ENCODE assay signal across 13 cellular contexts in the genomic region with DNA sequence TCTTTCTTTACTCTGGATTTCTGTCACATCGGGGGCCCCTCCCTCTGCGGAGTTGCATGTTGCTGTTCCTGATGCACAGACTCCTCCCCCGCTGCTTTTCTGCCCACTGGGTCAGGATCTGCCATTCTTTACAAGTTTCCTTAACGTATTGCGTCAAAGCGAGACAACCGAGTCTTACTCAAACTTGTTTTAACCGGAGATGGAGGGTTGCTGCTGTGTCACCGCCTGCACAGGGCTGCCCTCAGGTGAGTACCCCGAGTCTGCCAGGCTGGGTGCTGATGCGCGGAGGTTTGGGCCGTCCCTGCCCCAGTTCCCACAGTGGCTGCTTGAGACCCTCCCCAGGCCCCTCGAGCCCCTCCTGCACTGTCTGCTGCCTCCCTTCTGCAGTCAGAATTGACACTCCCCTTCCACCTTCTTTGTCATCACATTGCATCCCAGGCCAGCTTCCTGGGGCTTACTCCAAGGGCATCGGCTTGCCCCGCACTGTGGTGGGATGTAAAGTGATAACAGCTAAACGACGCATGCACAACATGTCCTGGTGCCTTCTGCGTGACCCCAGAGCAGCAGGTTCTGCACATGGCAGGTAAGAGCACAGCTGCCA. TPM values are rescaled to one million over a fixed set of nuclear protein-coding genes. Genes with fewer than 3 reads are reported as not detected.
DNase-seq lines count a peak whose midpoint lies in the region; ATAC-seq, FAIRE-seq and TF ChIP-seq lines count a peak whose summit lies in the region.
"Had no signal": no experiment of that assay in that cellular context is flagged by ENCODE, and none has a peak within 500 bp of the region (broad histone marks: within the 10 kb centered on the region; RNA-seq: fewer than 3 reads in every experiment).

No MANE protein-coding gene starts in this region.

- ATAC-seq in body of pancreas = no peak
- ATAC-seq in HG02840 (IDR thresholded peaks at IDR 0.05; ENCODE audit: low FRiP score, unreplicated experiment) = no peak
- ATAC-seq in HG02970 (IDR thresholded peaks at IDR 0.05; ENCODE audit: low FRiP score, unreplicated experiment) = no peak

- DNase-seq in A673 (ENCODE audit: low spot score) = no peak
- peak; percentile 59 for DNase-seq in H54 (ENCODE audit: insufficient read length, low spot score)
- peak; percentile 32 for DNase-seq in astrocyte (ENCODE audit: low read depth)
- DNase-seq in NCI-H524 treated with DMSO at 0.1 percent for 48 hours (lab: John Stamatoyannopoulos, UW) = no peak
- no peak for DNase-seq in body of pancreas
- DNase-seq: activated T-cell treated with anti-CD3 and anti-CD28 coated beads, Interleukin-2, amount 50 U/mL, for 4 hours; DMS79; erythroblast; MM.1S had no signal

- H2AFZ ChIP-seq in astrocyte (ENCODE audit: low read depth, low read length) = no peak overlapping the region

- no peaks in the 10 kb centered on the region for H3K9me3 ChIP-seq in A673 (ENCODE audit: low read depth, low read length, poor library complexity, severe bottlenecking)
- H3K9me3 ChIP-seq in astrocyte (ENCODE audit: insufficient read depth, low read depth, low read length) = no peaks in the 10 kb centered on the region
- no peaks in the 10 kb centered on the region for H3K9me3 ChIP-seq in liver (ENCODE audit: control insufficient read depth in 4 of 4, low read length in 3 of 4)
- no peaks in the 10 kb centered on the region for H3K9me3 ChIP-seq in body of pancreas

- intact Hi-C loops in A673 (cut with micrococcal nuclease; ENCODE audit: unreplicated experiment) = no loop called here
- intact Hi-C loops in body of pancreas (cut with DNase I) = loop anchor here (10.0 kb wide), 1 partner anchor 45 kb away; no protein-coding TSS in a partner anchor

- no peak for TF ChIP-seq CTCF in A673 (conservative IDR thresholded peaks at IDR 0.05; ENCODE audit: low read depth, low read length)
- no peak for TF ChIP-seq CTCF in astrocyte (IDR thresholded peaks at IDR 0.05; ENCODE audit: insufficient read depth, low read depth, low read length)
- TF ChIP-seq CTCF in liver (IDR thresholded peaks at IDR 0.05; ENCODE audit: low read depth, low read length, missing input control) = no peak
- TF ChIP-seq CTCF in body of pancreas (IDR thresholded peaks at IDR 0.05) = no peak

- POLR2A ChIA-PET in A673 (lab: Charles Lee; ENCODE audit: low non-redundant PET) = interaction anchor here (0.6 kb wide), 2 partner anchors 241 to 275 kb away, joined by 3 to 8 read pairs; no protein-coding TSS in a partner anchor

- peaks cover 25% of the 10 kb centered on the region for H3K79me2 ChIP-seq in astrocyte (ENCODE audit: insufficient read depth, low read length)

- no peaks in the 10 kb centered on the region for H3K9me3 Mint-ChIP-seq in astrocyte (ENCODE audit: unreplicated experiment)
- H3K9me3 Mint-ChIP-seq: activated T-cell treated with anti-CD3 and anti-CD28 coated beads, Interleukin-2, amount 50 U/mL, for 4 hours had no signal

- H3K27ac Mint-ChIP-seq in astrocyte (ENCODE audit: unreplicated experiment) = peak overlapping the region; percentile 95

- FAIRE-seq in H54 (lab: Jason Lieb, UNC) (no peak), astrocyte (lab: Jason Lieb, UNC) (no peak)

- H3K27me3 ChIP-seq in A673 (replicated peaks; ENCODE audit: insufficient read depth, low read depth, low read length, poor library complexity) (no peaks in the 10 kb centered on the region), astrocyte (ENCODE audit: insufficient read depth, low read length) (no peaks in the 10 kb centered on the region), liver (ENCODE audit: control insufficient read depth in 4 of 4, insufficient read depth in 4 of 4, low read length in 3 of 4) (no peaks in the 10 kb centered on the region), body of pancreas (no peaks in the 10 kb centered on the region)

- 86% methylated on average over 19 of the region's 19 CpGs for WGBS in liver
- 80 to 82% methylated on average over 17 to 18 of the region's 19 CpGs for WGBS in body of pancreas, 2 donors

- H3K36me3 ChIP-seq in A673 (ENCODE audit: insufficient read depth, low read length, poor library complexity, severe bottlenecking) (peaks cover 66% of the 10 kb centered on the region), astrocyte (ENCODE audit: insufficient read depth, low read length) (peaks cover 21% of the 10 kb centered on the region), liver (ENCODE audit: control insufficient read depth in 4 of 4, insufficient read depth in 3 of 4, low read depth in 1 of 4, low read length in 3 of 4) (peaks cover 7 to 24% (median 14%) of the 10 kb centered on the region in 4 donors), body of pancreas (replicated peaks in 1 of 2; ENCODE audit: insufficient read depth in 1 of 2, low read depth in 2 of 2) (peaks cover 0 to 12% of the 10 kb centered on the region in 2 donors)

- peaks cover 90% of the 10 kb centered on the region for H4K20me1 ChIP-seq in astrocyte (ENCODE audit: insufficient read depth, low read length)

- peak overlapping the region; percentile 64 for H3K27ac ChIP-seq in A673 (ENCODE audit: low read depth, low read length, poor library complexity, severe bottlenecking)
- peak overlapping the region; percentile 65 for H3K27ac ChIP-seq in astrocyte (ENCODE audit: low read depth, low read length)
- H3K27ac ChIP-seq in liver (ENCODE audit: low read depth in 1 of 2, low read length in 2 of 2) = peak overlapping the region; percentile 68 to 91
- peak overlapping the region in 2 of 4 donors; percentile 22 to 52 for H3K27ac ChIP-seq in body of pancreas

- CTCF ChIA-PET in A673 (lab: Charles Lee) = no interaction called here

- peak overlapping the region; percentile 77 for H3K4me3 Mint-ChIP-seq in astrocyte (ENCODE audit: unreplicated experiment)
- H3K4me3 Mint-ChIP-seq: activated T-cell treated with anti-CD3 and anti-CD28 coated beads, Interleukin-2, amount 50 U/mL, for 4 hours had no signal

- H3K36me3 Mint-ChIP-seq in astrocyte (ENCODE audit: low read depth, unreplicated experiment) = peaks cover 23% of the 10 kb centered on the region

- no TSS peak for BruUV-seq in A673 (replicated peaks; lab: Mats Ljungman, UMichigan)

- H3K27me3 Mint-ChIP-seq in astrocyte (ENCODE audit: low read depth, unreplicated experiment) = no peaks in the 10 kb centered on the region

- H3K4me3 ChIP-seq in A673 (ENCODE audit: low read depth, low read length, poor library complexity, severe bottlenecking) (no peak overlapping the region), astrocyte (ENCODE audit: insufficient read depth, low read depth, low read length) (no peak overlapping the region), liver (ENCODE audit: low read depth in 1 of 3, low read length in 3 of 3) (no peak overlapping the region), body of pancreas (no peak overlapping the region)

- H3K4me1 ChIP-seq in A673 (ENCODE audit: insufficient read depth, low read length, poor library complexity, severe bottlenecking) (peaks cover 10% of the 10 kb centered on the region), astrocyte (ENCODE audit: insufficient read depth, low read length) (peaks cover 33% of the 10 kb centered on the region), liver (ENCODE audit: control insufficient read depth in 4 of 4, insufficient read depth in 4 of 4, low read length in 3 of 4) (peaks cover 14 to 21% (median 20%) of the 10 kb centered on the region in 4 donors), body of pancreas (peaks cover 16% of the 10 kb centered on the region)

- H3K4me1 Mint-ChIP-seq in astrocyte (ENCODE audit: low read depth, unreplicated experiment) = peaks cover 29% of the 10 kb centered on the region

- TF ChIP-seq RAD21 in liver (IDR thresholded peaks at IDR 0.05) = no peak

- TF ChIP-seq POLR2A in H54 (IDR thresholded peaks at IDR 0.05; ENCODE audit: low read depth, low read length) (no peak), body of pancreas (IDR thresholded peaks at IDR 0.05) (no peak)

- peak overlapping the region; percentile 51 for H3K9ac ChIP-seq in astrocyte (ENCODE audit: low read length)
- no peak overlapping the region for H3K9ac ChIP-seq in liver (ENCODE audit: low read depth in 1 of 2, low read length in 2 of 2)

- H3K4me2 ChIP-seq in astrocyte (ENCODE audit: low read length) = peak overlapping the region; percentile 67

TF ChIP-seq in liver, 16 proteins besides CTCF, POLR2A, EP300 and RAD21 (continues in another document):
- TF ChIP-seq EGR1 (IDR thresholded peaks at IDR 0.05; ENCODE audit: low read depth in 2 of 2) = no peak

RNA-seq across cellular contexts. Expression of a gene that starts 19.3 kb away (rescaled TPM):
- total RNA-seq in A673 (2021) = 316 and 329 TPM in 2 replicates
- 51.0 and 61.5 TPM in 2 replicates for total RNA-seq in astrocyte
- 100 to 1,000 TPM in 1 of 2 donors, 10 to 100 TPM in 1; 81.2 to 162 TPM for total RNA-seq in liver
- polyA plus RNA-seq in liver = 100 to 1,000 TPM in 1 of 2 donors, 10 to 100 TPM in 1; 96.9 to 141 TPM
- total RNA-seq in body of pancreas = 10 to 100 TPM; 16.5 to 59.9 TPM

RNA-seq across cellular contexts. Expression of a gene that starts 32.6 kb away (rescaled TPM):
- total RNA-seq in A673 (2021) = not detected in 2 replicates
- total RNA-seq in astrocyte = not detected in 2 replicates
- not detected for total RNA-seq in liver
- not detected for polyA plus RNA-seq in liver
- not detected for total RNA-seq in body of pancreas
- total RNA-seq: activated T-cell treated with anti-CD3 and anti-CD28 coated beads, Interleukin-2, amount 50 U/mL, for 4 hours; RPMI7951 had no signal

RNA-seq across cellular contexts. Expression of a gene that starts 51.9 kb away (rescaled TPM):
- total RNA-seq in A673 (2021) (44.3 and 54.8 TPM in 2 replicates), astrocyte (57.8 TPM in 2 replicates), liver (10 to 100 TPM in 1 of 2 donors, 1 to 10 TPM in 1; 6.8 to 38.9 TPM), body of pancreas (100 to 1,000 TPM in 1 of 2 donors, 10 to 100 TPM in 1; 34.8 to 127 TPM)
- 10 to 100 TPM; 22.0 to 38.0 TPM for polyA plus RNA-seq in liver

RNA-seq across cellular contexts. Expression of a gene that starts 52.1 kb away (rescaled TPM):
- 13.3 and 13.5 TPM in 2 replicates for total RNA-seq in A673 (2021)
- 7.9 and 9.6 TPM in 2 replicates for total RNA-seq in astrocyte
- total RNA-seq in liver = 1 to 10 TPM; 3.3 to 6.5 TPM
- 10 to 100 TPM in 1 of 2 donors, 1 to 10 TPM in 1; 7.6 to 11.0 TPM for polyA plus RNA-seq in liver
- total RNA-seq in body of pancreas = 1 to 10 TPM in 1 of 2 donors, under 1 TPM in 1; 0.99 to 3.6 TPM

Comparison
In these comparisons a context has a peak if more than half of its experiments do, and no peak if none do; other contexts are left out.
1. DNase-seq: peak in H54 (single experiment) and astrocyte (single experiment); none in A673 (single experiment), NCI-H524 treated with DMSO at 0.1 percent for 48 hours (single experiment) and body of pancreas (0 of 4).